Comparison of ENCODE assay signal across 1 cellular context in the genomic region with DNA sequence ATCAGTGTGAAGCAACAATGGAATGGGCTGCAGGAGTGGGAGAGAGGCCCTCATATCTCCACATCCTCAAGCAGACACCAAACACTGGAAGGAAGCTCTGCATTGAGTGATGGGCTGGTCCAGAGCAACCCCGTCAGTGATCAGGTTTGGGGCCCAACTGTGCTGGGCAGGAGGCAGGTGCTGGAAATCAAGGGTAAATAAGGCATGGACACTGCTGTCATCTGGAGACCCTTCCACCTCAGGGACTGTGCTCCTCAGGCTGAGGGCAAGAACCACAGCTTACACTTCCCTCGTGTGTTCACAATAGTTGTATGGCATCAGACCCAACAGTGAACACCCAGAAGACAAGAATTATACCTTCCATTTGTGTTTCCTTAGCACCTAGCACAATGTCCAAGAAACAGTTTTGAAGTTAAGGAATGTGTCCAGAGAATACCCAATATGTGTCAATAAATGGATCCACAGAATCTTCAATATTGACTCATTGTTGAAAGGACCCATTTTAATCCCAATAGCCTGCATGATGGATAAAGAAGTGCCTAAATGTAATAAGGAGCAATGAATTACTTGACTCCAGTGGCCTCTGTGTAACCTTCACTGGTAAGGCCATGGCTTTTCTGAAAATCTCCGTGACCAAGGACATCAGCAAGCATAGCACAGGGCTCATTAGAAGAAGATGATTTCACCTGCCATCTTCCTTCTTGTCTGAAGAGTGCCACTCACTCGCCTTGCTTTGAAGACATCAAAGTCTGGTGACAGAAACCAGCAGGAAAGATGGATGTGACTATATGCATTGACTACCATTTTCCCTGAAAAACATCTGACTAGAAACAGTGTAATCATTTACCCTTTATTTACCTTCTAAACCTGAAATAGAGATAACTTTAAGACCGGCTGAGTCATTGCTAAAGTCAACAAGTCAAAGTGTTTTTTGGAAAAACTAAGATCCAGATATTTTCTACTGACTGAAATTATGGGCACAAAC.
A peak's percentile ranks its signal among the peaks of the same experiment; 100 is the strongest.
TF ChIP-seq lines count a peak whose summit lies in the region.

No MANE protein-coding gene starts in this region.

TF ChIP-seq in K562, 482 proteins besides CTCF, POLR2A, EP300 and RAD21 (continued from another document and continues in another):
- no peak for TF ChIP-seq ZBTB40 (IDR thresholded peaks at IDR 0.05)
- TF ChIP-seq ZBTB40 (CRISPR knock-in tag; IDR thresholded peaks at IDR 0.05), result no peak
- no peak for TF ChIP-seq ZNF75A (CRISPR knock-in tag; IDR thresholded peaks at IDR 0.05)
- no peak for TF ChIP-seq ZBED1 (IDR thresholded peaks at IDR 0.05)
- no peak for TF ChIP-seq HOXB6 (CRISPR knock-in tag; IDR thresholded peaks at IDR 0.05; ENCODE audit: borderline replicate concordance)
- TF ChIP-seq ZNF274 (IDR thresholded peaks at IDR 0.05; ENCODE audit: borderline replicate concordance, low read depth, low read length), result no peak
- no peak for TF ChIP-seq HLTF (IDR thresholded peaks at IDR 0.05)
- no peak for TF ChIP-seq KLF16 (IDR thresholded peaks at IDR 0.05)
- no peak for TF ChIP-seq HMGXB4 (CRISPR knock-in tag; IDR thresholded peaks at IDR 0.05)
- TF ChIP-seq ARID1B (IDR thresholded peaks at IDR 0.05), result peak; percentile 71
- no peak for TF ChIP-seq ELF2 (CRISPR knock-in tag; IDR thresholded peaks at IDR 0.05)
- no peak for TF ChIP-seq THRB (CRISPR knock-in tag; conservative IDR thresholded peaks at IDR 0.05)
- TF ChIP-seq ZNF785 (CRISPR knock-in tag; IDR thresholded peaks at IDR 0.05), result no peak
- TF ChIP-seq MEIS2 (IDR thresholded peaks at IDR 0.05; ENCODE audit: partially characterized antibody), result peak; percentile 75
- no peak for TF ChIP-seq GMEB1 (CRISPR knock-in tag; IDR thresholded peaks at IDR 0.05)
- TF ChIP-seq CAMTA2 (CRISPR knock-in tag; conservative IDR thresholded peaks at IDR 0.05), result no peak
- no peak for TF ChIP-seq ZNF174 (CRISPR knock-in tag; IDR thresholded peaks at IDR 0.05)
- no peak for TF ChIP-seq ZNF41 (CRISPR knock-in tag; conservative IDR thresholded peaks at IDR 0.05)
- TF ChIP-seq ZNF561 (CRISPR knock-in tag; conservative IDR thresholded peaks at IDR 0.05), result no peak
- no peak for TF ChIP-seq ZBTB9 (CRISPR knock-in tag; IDR thresholded peaks at IDR 0.05)
- no peak for TF ChIP-seq TEAD2 (tag; IDR thresholded peaks at IDR 0.05)
- TF ChIP-seq SRSF1 (IDR thresholded peaks at IDR 0.05; ENCODE audit: low read depth, low read length), result no peak
- TF ChIP-seq ZNF232 (CRISPR knock-in tag; IDR thresholded peaks at IDR 0.05), result no peak
- no peak for TF ChIP-seq RBM14 (IDR thresholded peaks at IDR 0.05; ENCODE audit: borderline replicate concordance, insufficient read depth, low read depth, low read length)
- no peak for TF ChIP-seq MYC (IDR thresholded peaks at IDR 0.05; ENCODE audit: low read depth, low read length)
- TF ChIP-seq MYC (CRISPR knock-in tag; IDR thresholded peaks at IDR 0.05; ENCODE audit: borderline replicate concordance, low read depth), result no peak
- no peak for TF ChIP-seq NR0B1 (IDR thresholded peaks at IDR 0.05; ENCODE audit: partially characterized antibody)
- TF ChIP-seq ZNF354B (CRISPR knock-in tag; IDR thresholded peaks at IDR 0.05), result no peak
- no peak for TF ChIP-seq HBP1 (CRISPR knock-in tag; IDR thresholded peaks at IDR 0.05)
- no peak for TF ChIP-seq RAD51 (IDR thresholded peaks at IDR 0.05; ENCODE audit: borderline replicate concordance, low read depth)
- no peak for TF ChIP-seq GTF3C2 (IDR thresholded peaks at IDR 0.05; ENCODE audit: borderline replicate concordance, extremely low read depth, insufficient read length)
